In genomic region chr12:95134085-95134484, GRCh38 we compare ENCODE assay signal across 9 cellular contexts.
"Had no signal": no experiment of that assay in that cellular context is flagged by ENCODE, and none has a peak within 500 bp of the region (broad histone marks: within the 10 kb centered on the region; RNA-seq: fewer than 3 reads in every experiment).

No MANE protein-coding gene starts in this region.

- H3K27ac ChIP-seq: GM23248 had no signal

- H2AFZ ChIP-seq: GM23248, GM23338 had no signal

- H3K9ac ChIP-seq: GM23248 had no signal

- H3K4me3 ChIP-seq: GM23248, GM23338, HAP-1 had no signal

- ATAC-seq: GM23338, HCT116 had no signal

- H3K9me3 ChIP-seq: HAP-1 had no signal

- H3K36me3 ChIP-seq: HAP-1 had no signal

- DNase-seq: GM23248, GOT3, H7, H9, HCEC 1CT, HFFc6 had no signal

- H3K4me2 ChIP-seq: GM23338 had no signal
